24 cellular contexts compared by ENCODE assay signal in genomic region chr10:91977501-91977900, GRCh38.
"Had no signal": no experiment of that assay in that cellular context is flagged by ENCODE, and none has a peak within 500 bp of the region (broad histone marks: within the 10 kb centered on the region; RNA-seq: fewer than 3 reads in every experiment).

No MANE protein-coding gene starts in this region.

- H3K4me1 ChIP-seq: SJCRH30 had no signal

- H3K4me3 Mint-ChIP-seq: activated CD4-positive, alpha-beta T cell treated with anti-CD3 and anti-CD28 coated beads for 36 hours had no signal

- H3K27me3 Mint-ChIP-seq: activated CD4-positive, alpha-beta T cell treated with anti-CD3 and anti-CD28 coated beads for 36 hours had no signal

- H3K27ac Mint-ChIP-seq: activated CD4-positive, alpha-beta T cell treated with anti-CD3 and anti-CD28 coated beads for 36 hours; activated naive CD4-positive, alpha-beta T cell treated with anti-CD3 and anti-CD28 coated beads, Interleukin-2, amount 50 U/mL, for 72 hours had no signal

- H3K27ac ChIP-seq: brain microvascular endothelial cell, KMS-11, SJCRH30, VCaP had no signal

- H3K4me3 ChIP-seq: cardiac muscle cell, SJCRH30 had no signal

- H3K9me3 ChIP-seq: SJCRH30, SK-N-SH had no signal

- H3K9me3 Mint-ChIP-seq: activated T-helper 2 cell treated with anti-CD3 and anti-CD28 coated beads, Interferon-gamma antibody, Interleukin-2, Interleukin-4, amounts not matched to agents 10 μg/mL and 5 μg/mL and 100 μg/mL, durations not matched to agents 14 hours and 24 hours and 36 hours had no signal

- DNase-seq: activated CD4-positive, alpha-beta T cell treated with anti-CD3 and anti-CD28 coated beads for 36 hours; activated CD8-positive, alpha-beta memory T cell treated with anti-CD3 and anti-CD28 coated beads for 24 hours; activated T-cell treated with anti-CD3 and anti-CD28 coated beads, Interleukin-2, amount 50 U/mL, for 48 hours; brain microvascular endothelial cell; NCI-H1092; NCI-H1417; NCI-H2029; NCI-H2107; NCI-H2171 treated with DMSO at 0.1 percent for 48 hours; NCI-H345; NCI-H510A; NCI-H526 treated with DMSO at 0.1 percent for 48 hours; NCI-H82; RPMI8226; SJCRH30; SK-N-SH; T-helper 1 cell had no signal

- H3K27me3 ChIP-seq: brain microvascular endothelial cell, cardiac muscle cell, SJCRH30 had no signal

- ATAC-seq: activated CD4-positive, alpha-beta T cell treated with anti-CD3 and anti-CD28 coated beads for 36 hours; activated naive CD4-positive, alpha-beta T cell treated with anti-CD3 and anti-CD28 coated beads, Interleukin-2, amount 50 U/mL, for 72 hours; Panc1; Right ventricle myocardium inferior had no signal
